In the genomic region with DNA sequence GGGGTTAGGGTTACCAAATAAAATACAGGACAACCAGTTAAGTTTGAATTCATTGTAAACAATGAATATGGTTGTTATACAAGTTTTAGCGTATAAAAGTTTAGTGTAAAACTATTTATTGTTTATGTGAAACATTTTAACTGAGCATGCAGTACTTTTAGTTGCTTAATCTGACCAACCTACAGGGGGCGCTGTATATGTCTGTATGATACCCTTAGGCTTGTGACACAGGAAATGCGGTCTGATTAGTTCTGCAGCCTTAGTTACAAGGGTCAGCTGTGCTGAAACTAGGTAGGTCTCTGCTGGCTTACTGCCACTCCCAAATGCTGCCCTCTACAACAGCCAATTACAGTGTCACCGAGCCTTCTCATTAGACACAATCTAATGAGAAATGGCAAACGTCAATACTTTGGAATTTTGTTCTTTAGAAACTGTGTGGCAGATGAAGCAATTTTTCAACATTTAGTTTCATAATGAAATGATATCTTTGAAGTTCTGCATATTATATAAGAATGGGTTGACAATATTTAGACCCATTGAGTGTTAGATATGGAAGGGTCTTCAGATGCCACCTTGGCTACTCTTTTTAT, we compare ENCODE assay signal across 8 cellular contexts. TPM values are rescaled to one million over a fixed set of nuclear protein-coding genes. Genes with fewer than 3 reads are reported as not detected.
DNase-seq lines count a peak whose midpoint lies in the region; ATAC-seq and TF ChIP-seq lines count a peak whose summit lies in the region.

No MANE protein-coding gene starts in this region.

- peak; percentile 64 for TF ChIP-seq CTCF in neural crest cell (conservative IDR thresholded peaks at IDR 0.05)

- ATAC-seq in GM21529 (IDR thresholded peaks at IDR 0.05; ENCODE audit: unreplicated experiment) (peak; percentile 97), HG03575 (IDR thresholded peaks at IDR 0.05; ENCODE audit: extremely low read depth, insufficient number of reproducible peaks, low FRiP score, unreplicated experiment) (peak; percentile 78)

- H3K4me3 Mint-ChIP-seq in neural crest cell, result no peak overlapping the region

- peaks cover 4% of the 10 kb centered on the region for H3K9me3 Mint-ChIP-seq in neural crest cell

- H3K27ac Mint-ChIP-seq in neural crest cell (ENCODE audit: unreplicated experiment), result no peak overlapping the region

- H3K27me3 Mint-ChIP-seq in neural crest cell (ENCODE audit: low read depth), result no peaks in the 10 kb centered on the region

- peaks cover 4% of the 10 kb centered on the region for H3K36me3 Mint-ChIP-seq in neural crest cell (ENCODE audit: low read depth)

- DNase-seq in NOMO-1 treated with DMSO at 0.1 percent for 48 hours (lab: John Stamatoyannopoulos, UW; ENCODE audit: unreplicated experiment), result peak; percentile 37
- DNase-seq in NOMO-1 treated with dmso at 0.1 percent for 144 hours (lab: John Stamatoyannopoulos, UW; ENCODE audit: unreplicated experiment), result no peak
- DNase-seq in UCSD-AML1 (lab: John Stamatoyannopoulos, UW; ENCODE audit: unreplicated experiment), result peak; percentile 11
- peak; percentile 4 for DNase-seq in neural crest cell (ENCODE audit: low read depth, low spot score)
- DNase-seq in NCI-H2171 (lab: John Stamatoyannopoulos, UW), result no peak
- DNase-seq in DMS153 (lab: John Stamatoyannopoulos, UW), result no peak

- H3K4me1 Mint-ChIP-seq in neural crest cell, result no peaks in the 10 kb centered on the region

RNA-seq across cellular contexts. Expression of gene NTNG1, which starts 56.2 kb away (rescaled TPM):
- 1.1 and 1.3 TPM in 2 replicates for total RNA-seq in neural crest cell

Comparison
In these comparisons a context has a peak if more than half of its experiments do, and no peak if none do; other contexts are left out.
1. DNase-seq: peak in NOMO-1 treated with DMSO at 0.1 percent for 48 hours (single experiment), UCSD-AML1 (single experiment) and neural crest cell (single experiment); none in NOMO-1 treated with dmso at 0.1 percent for 144 hours (single experiment), NCI-H2171 (single experiment) and DMS153 (single experiment).